Comparison of ENCODE assay signal across 28 cellular contexts in genomic region chr5:50866415-50866814, GRCh38.
"Had no signal": no experiment of that assay in that cellular context is flagged by ENCODE, and none has a peak within 500 bp of the region (broad histone marks: within the 10 kb centered on the region; RNA-seq: fewer than 3 reads in every experiment).

No MANE protein-coding gene starts in this region.

- DNase-seq: stimulated activated CD4-positive, alpha-beta T cell treated with anti-CD3 and anti-CD28 coated beads, Interleukin-2, amount 100 ng/mL, for 48 hours; stimulated activated CD4-positive, alpha-beta T cell treated with anti-CD3 and anti-CD28 coated beads, Interleukin-4, amount 100 ng/mL, for 1 hour; stimulated activated CD4-positive, alpha-beta T cell treated with anti-CD3 and anti-CD28 coated beads, Interleukin-4, amount 100 ng/mL, for 24 hours; stimulated activated CD4-positive, alpha-beta T cell treated with anti-CD3 and anti-CD28 coated beads, Interleukin-4, amount 100 ng/mL, for 4 hours; stimulated activated CD8-positive, alpha-beta memory T cell treated with anti-CD3 and anti-CD28 coated beads, Interleukin-4, amount 100 ng/mL, for 48 hours; stimulated activated naive B cell treated with anti-CD40 and anti-IgM and Interleukin-4, amounts not matched to agents 10 μg/mL and 1 μg/mL and 100 μg/mL, for 72 hours; stimulated activated naive CD4-positive, alpha-beta T cell; stimulated activated naive CD4-positive, alpha-beta T cell treated with Interleukin-2 at 50 U/mL for 16 hours; stimulated activated naive CD8-positive, alpha-beta T cell treated with anti-CD3 and anti-CD28 coated beads, Interleukin-15, amount 100 ng/mL, for 72 hours; stimulated activated naive CD8-positive, alpha-beta T cell treated with anti-CD3 and anti-CD28 coated beads, Interleukin-15, Interleukin-2, amounts not matched to agents 100 U/mL and 50 U/mL, for 24 hours; stomach; substantia nigra; testis; thyroid gland; tibial artery; transverse colon; trophoblast cell; upper lobe of left lung; upper lobe of right lung; uterus had no signal

- H3K27me3 Mint-ChIP-seq: stimulated activated memory B cell treated with anti-CD40 and anti-IgM and Interleukin-4, amounts not matched to agents 10 μg/mL and 1 μg/mL and 100 μg/mL, for 72 hours had no signal

- H3K4me1 ChIP-seq: stomach, testis, thyroid gland, tibial nerve, transverse colon, upper lobe of left lung, upper lobe of right lung, uterus, vagina had no signal

- H3K9me3 ChIP-seq: stomach, testis, thoracic aorta, thyroid gland, tibial artery, tibial nerve, transverse colon, upper lobe of left lung, upper lobe of right lung, uterus, vagina had no signal

- H3K9me3 Mint-ChIP-seq: stimulated activated effector memory CD8-positive, alpha-beta T cell treated with anti-CD3 and anti-CD28 coated beads, Interleukin-12 subunit alpha, Interleukin-12 subunit beta, amount 100 ng/mL, for 72 hours; stimulated activated memory B cell treated with anti-CD40 and anti-IgM and Interleukin-4, amounts not matched to agents 10 μg/mL and 1 μg/mL and 100 μg/mL, for 72 hours; stimulated activated naive B cell treated with anti-CD40 and anti-IgM and Interleukin-4, amounts not matched to agents 10 μg/mL and 1 μg/mL and 100 μg/mL, for 72 hours; stimulated activated naive CD8-positive, alpha-beta T cell treated with anti-CD3 and anti-CD28 coated beads, Interleukin-15, amount 100 ng/mL, for 72 hours; stimulated activated naive CD8-positive, alpha-beta T cell treated with anti-CD3 and anti-CD28 coated beads, Interleukin-15, Interleukin-2, amounts not matched to agents 100 ng/mL and 50 ng/mL, for 24 hours; type B pancreatic cell had no signal

- H3K27ac Mint-ChIP-seq: stimulated activated effector memory CD8-positive, alpha-beta T cell treated with anti-CD3 and anti-CD28 coated beads, Interleukin-12 subunit alpha, Interleukin-12 subunit beta, amount 100 ng/mL, for 72 hours; stimulated activated memory B cell treated with anti-CD40 and anti-IgM and Interleukin-4, amounts not matched to agents 10 μg/mL and 1 μg/mL and 100 μg/mL, for 72 hours; stimulated activated naive B cell treated with anti-CD40 and anti-IgM and Interleukin-4, amounts not matched to agents 10 μg/mL and 1 μg/mL and 100 μg/mL, for 72 hours; stimulated activated naive CD8-positive, alpha-beta T cell treated with anti-CD3 and anti-CD28 coated beads, Interleukin-15, amount 100 ng/mL, for 72 hours; stimulated activated naive CD8-positive, alpha-beta T cell treated with anti-CD3 and anti-CD28 coated beads, Interleukin-15, Interleukin-2, amounts not matched to agents 100 ng/mL and 50 ng/mL, for 24 hours; type B pancreatic cell had no signal

- H3K36me3 Mint-ChIP-seq: stimulated activated effector memory CD8-positive, alpha-beta T cell treated with anti-CD3 and anti-CD28 coated beads, Interleukin-12 subunit alpha, Interleukin-12 subunit beta, amount 100 ng/mL, for 72 hours; stimulated activated memory B cell treated with anti-CD40 and anti-IgM and Interleukin-4, amounts not matched to agents 10 μg/mL and 1 μg/mL and 100 μg/mL, for 72 hours; stimulated activated naive B cell treated with anti-CD40 and anti-IgM and Interleukin-4, amounts not matched to agents 10 μg/mL and 1 μg/mL and 100 μg/mL, for 72 hours; type B pancreatic cell had no signal

- H3K4me1 Mint-ChIP-seq: stimulated activated effector memory CD8-positive, alpha-beta T cell treated with anti-CD3 and anti-CD28 coated beads, Interleukin-12 subunit alpha, Interleukin-12 subunit beta, amount 100 ng/mL, for 72 hours; stimulated activated memory B cell treated with anti-CD40 and anti-IgM and Interleukin-4, amounts not matched to agents 10 μg/mL and 1 μg/mL and 100 μg/mL, for 72 hours; stimulated activated naive CD8-positive, alpha-beta T cell treated with anti-CD3 and anti-CD28 coated beads, Interleukin-15, amount 100 ng/mL, for 72 hours had no signal

- FAIRE-seq: urothelium cell line had no signal

- H3K27me3 ChIP-seq: stomach, testis, thyroid gland, tibial artery, tibial nerve, transverse colon, upper lobe of left lung, upper lobe of right lung, uterus, vagina had no signal

- H3K36me3 ChIP-seq: stomach, thoracic aorta, thyroid gland, tibial artery, tibial nerve, transverse colon, upper lobe of left lung, upper lobe of right lung, uterus, vagina had no signal

- H3K4me3 Mint-ChIP-seq: stimulated activated effector memory CD8-positive, alpha-beta T cell treated with anti-CD3 and anti-CD28 coated beads, Interleukin-12 subunit alpha, Interleukin-12 subunit beta, amount 100 ng/mL, for 72 hours; stimulated activated memory B cell treated with anti-CD40 and anti-IgM and Interleukin-4, amounts not matched to agents 10 μg/mL and 1 μg/mL and 100 μg/mL, for 72 hours; stimulated activated naive B cell treated with anti-CD40 and anti-IgM and Interleukin-4, amounts not matched to agents 10 μg/mL and 1 μg/mL and 100 μg/mL, for 72 hours; stimulated activated naive CD8-positive, alpha-beta T cell treated with anti-CD3 and anti-CD28 coated beads, Interleukin-15, amount 100 ng/mL, for 72 hours; stimulated activated naive CD8-positive, alpha-beta T cell treated with anti-CD3 and anti-CD28 coated beads, Interleukin-15, Interleukin-2, amounts not matched to agents 100 ng/mL and 50 ng/mL, for 24 hours; type B pancreatic cell had no signal

- ATAC-seq: stimulated activated effector memory CD8-positive, alpha-beta T cell treated with anti-CD3 and anti-CD28 coated beads, Interleukin-12 subunit alpha, Interleukin-12 subunit beta, amount 100 ng/mL, for 72 hours; stimulated activated memory B cell treated with anti-CD40 and anti-IgM and Interleukin-4, amounts not matched to agents 10 μg/mL and 1 μg/mL and 100 μg/mL, for 72 hours; stimulated activated naive B cell treated with anti-CD40 and anti-IgM and Interleukin-4, amounts not matched to agents 10 μg/mL and 1 μg/mL and 100 μg/mL, for 72 hours; stimulated activated naive CD8-positive, alpha-beta T cell treated with anti-CD3 and anti-CD28 coated beads, Interleukin-15, amount 100 ng/mL, for 72 hours; stimulated activated naive CD8-positive, alpha-beta T cell treated with anti-CD3 and anti-CD28 coated beads, Interleukin-15, Interleukin-2, amounts not matched to agents 100 U/mL and 50 U/mL, for 24 hours; upper lobe of right lung had no signal

- H3K27ac ChIP-seq: stomach, testis, thoracic aorta, thyroid gland, tibial artery, tibial nerve, transverse colon, upper lobe of left lung, upper lobe of right lung, uterus, vagina had no signal

- H3K4me3 ChIP-seq: stomach, testis, thoracic aorta, thyroid gland, tibial artery, tibial nerve, transverse colon, upper lobe of left lung, upper lobe of right lung, uterus, vagina had no signal
